Comparison of ENCODE assay signal across 9 cellular contexts in the genomic region with DNA sequence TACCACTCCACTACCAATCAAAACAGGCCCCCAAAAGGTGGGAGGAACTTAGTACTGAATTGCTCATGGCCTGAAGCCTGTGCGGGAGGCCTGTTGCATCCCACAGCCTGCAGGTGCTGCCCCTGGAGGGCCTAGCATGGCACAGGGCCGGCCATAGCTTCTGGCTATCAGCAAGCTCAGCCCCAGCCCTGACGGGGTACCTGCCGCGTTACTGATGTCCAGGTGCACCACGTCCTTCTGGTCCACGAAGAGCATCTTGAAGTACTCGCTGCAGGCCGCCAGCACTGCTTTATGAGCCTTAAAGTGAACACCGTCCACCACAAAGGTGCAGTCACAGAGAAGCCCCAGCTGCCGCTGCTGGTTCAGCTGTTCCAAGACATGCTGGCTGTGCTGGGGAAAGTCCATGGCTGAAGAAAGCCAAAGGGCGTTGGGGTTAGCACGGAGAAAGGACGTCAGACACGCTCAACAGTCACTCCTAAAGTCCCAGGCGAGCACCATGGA. TPM values are rescaled to one million over a fixed set of nuclear protein-coding genes. Genes with fewer than 3 reads are reported as not detected.
A peak's percentile ranks its signal among the peaks of the same experiment; 100 is the strongest.
DNase-seq lines count a peak whose midpoint lies in the region; ATAC-seq, FAIRE-seq and TF ChIP-seq lines count a peak whose summit lies in the region.
"Had no signal": no experiment of that assay in that cellular context is flagged by ENCODE, and none has a peak within 500 bp of the region (broad histone marks: within the 10 kb centered on the region; RNA-seq: fewer than 3 reads in every experiment).

No MANE protein-coding gene starts in this region.

- ATAC-seq in stimulated activated naive CD8-positive, alpha-beta T cell treated with anti-CD3 and anti-CD28 coated beads, Interleukin-15, amount 100 ng/mL, for 72 hours, result no peak

- H3K36me3 Mint-ChIP-seq in activated T-helper 2 cell treated with anti-CD3 and anti-CD28 coated beads, Interferon-gamma antibody, Interleukin-2, Interleukin-4, amounts not matched to agents 10 μg/mL and 5 μg/mL and 100 μg/mL, durations not matched to agents 14 hours and 24 hours and 36 hours (ENCODE audit: low read depth), result peaks cover 68% of the 10 kb centered on the region

- CTCF ChIA-PET in HEK293 (lab: Yijun Ruan, JAX), result interaction anchor here (3.1 kb wide), 1 partner anchor 156 kb away, joined by 19 read pairs; no protein-coding TSS in a partner anchor

- peaks cover 54% of the 10 kb centered on the region for H3K4me1 Mint-ChIP-seq in activated T-helper 2 cell treated with anti-CD3 and anti-CD28 coated beads, Interferon-gamma antibody, Interleukin-2, Interleukin-4, amounts not matched to agents 10 μg/mL and 5 μg/mL and 100 μg/mL, durations not matched to agents 14 hours and 24 hours and 36 hours (ENCODE audit: low read depth)
- H3K4me1 Mint-ChIP-seq in stimulated activated naive CD8-positive, alpha-beta T cell treated with anti-CD3 and anti-CD28 coated beads, Interleukin-15, amount 100 ng/mL, for 72 hours, result peaks cover 72% of the 10 kb centered on the region

- H3K79me2 ChIP-seq in keratinocyte (ENCODE audit: control insufficient read depth, insufficient read depth, low read length), result peaks cover 24% of the 10 kb centered on the region

- H3K27ac ChIP-seq in HEK293 (ENCODE audit: extremely low read depth, low read depth, low read length) (no peak overlapping the region), keratinocyte (ENCODE audit: control insufficient read depth, insufficient read depth, low read length) (peak overlapping the region; percentile 98)

- FAIRE-seq in keratinocyte (lab: Jason Lieb, UNC), result no peak

- H4K20me1 ChIP-seq in keratinocyte (ENCODE audit: control insufficient read depth, extremely low read depth, insufficient read depth, low read length), result no peaks in the 10 kb centered on the region

- peaks cover 0 to 75% of the 10 kb centered on the region in 2 experiments; a peak in 2 of 3 replicates for H3K36me3 ChIP-seq in HEK293 (ENCODE audit: control insufficient read depth in 2 of 2, insufficient read depth in 1 of 2, low read length in 2 of 2)
- H3K36me3 ChIP-seq in keratinocyte (ENCODE audit: control insufficient read depth in 2 of 2, extremely low read depth in 1 of 2, insufficient read depth in 2 of 2, low read length in 2 of 2), result peaks cover 27 to 36% of the 10 kb centered on the region in 2 experiments

- no peaks in the 10 kb centered on the region for H3K27me3 ChIP-seq in keratinocyte (ENCODE audit: control insufficient read depth, extremely low read depth, insufficient read depth, low read length)

- H3K4me3 Mint-ChIP-seq in activated T-helper 2 cell treated with anti-CD3 and anti-CD28 coated beads, Interferon-gamma antibody, Interleukin-2, Interleukin-4, amounts not matched to agents 10 μg/mL and 5 μg/mL and 100 μg/mL, durations not matched to agents 14 hours and 24 hours and 36 hours (ENCODE audit: low read depth), result peak overlapping the region; percentile 54
- H3K4me3 Mint-ChIP-seq in stimulated activated naive CD8-positive, alpha-beta T cell treated with anti-CD3 and anti-CD28 coated beads, Interleukin-15, amount 100 ng/mL, for 72 hours, result peak overlapping the region; percentile 74 to 82

- DNase-seq in activated T-helper 2 cell treated with anti-CD3 and anti-CD28 coated beads, Interferon-gamma antibody, Interleukin-2, Interleukin-4, amounts not matched to agents 10 μg/mL and 5 μg/mL and 100 μg/mL, durations not matched to agents 14 hours and 24 hours and 36 hours (ENCODE audit: low spot score), result no peak
- no peak for DNase-seq in keratinocyte (ENCODE audit: low read depth, low spot score)
- DNase-seq in stimulated activated naive CD8-positive, alpha-beta T cell treated with anti-CD3 and anti-CD28 coated beads, Interleukin-15, amount 100 ng/mL, for 72 hours, result no peak
- no peak for DNase-seq in AML-193 (lab: John Stamatoyannopoulos, UW)
- no peak for DNase-seq in Kasumi-1 (lab: John Stamatoyannopoulos, UW)
- no peak for DNase-seq in SHP77 (lab: John Stamatoyannopoulos, UW)
- DNase-seq: NCI-H748 treated with DMSO at 0.1 percent for 48 hours had no signal

- peak overlapping the region; percentile 96 for H3K9ac ChIP-seq in keratinocyte (ENCODE audit: control insufficient read depth, extremely low read depth, insufficient read depth, low read length)

- peaks cover 12% of the 10 kb centered on the region for H3K4me1 ChIP-seq in HEK293 (ENCODE audit: control insufficient read depth, insufficient read depth, low read length)
- peaks cover 54% of the 10 kb centered on the region for H3K4me1 ChIP-seq in keratinocyte (ENCODE audit: control insufficient read depth, extremely low read depth, insufficient read depth, low read length)

- intact Hi-C loops in activated T-helper 2 cell treated with anti-CD3 and anti-CD28 coated beads, Interferon-gamma antibody, Interleukin-2, Interleukin-4, amounts not matched to agents 10 μg/mL and 5 μg/mL and 100 μg/mL, durations not matched to agents 14 hours and 24 hours and 36 hours (cut with micrococcal nuclease), result no loop called here

- no peak for TF ChIP-seq CTCF in HEK293 (tag by site-specific recombination; IDR thresholded peaks at IDR 0.05)
- TF ChIP-seq CTCF in keratinocyte (optimal IDR thresholded peaks at IDR 0.05 in 1 of 3, IDR thresholded peaks at IDR 0.05 in 1 of 3, conservative IDR thresholded peaks at IDR 0.05 in 1 of 3; ENCODE audit: extremely low read depth in 1 of 3, insufficient read depth in 2 of 3, low read length in 3 of 3), result no peak

- H3K9me3 ChIP-seq in HEK293 (ENCODE audit: control insufficient read depth, insufficient read depth, low read depth, low read length) (no peaks in the 10 kb centered on the region), keratinocyte (ENCODE audit: control insufficient read depth, low read depth, low read length) (no peaks in the 10 kb centered on the region)

- H3K4me3 ChIP-seq in HEK293 (ENCODE audit: low read depth, low read length) (no peak overlapping the region), keratinocyte (ENCODE audit: control insufficient read depth in 2 of 3, extremely low read depth in 1 of 3, insufficient read depth in 2 of 3, low read depth in 1 of 3, low read length in 3 of 3) (no peak overlapping the region)

- no peaks in the 10 kb centered on the region for H3K27me3 Mint-ChIP-seq in activated T-helper 2 cell treated with anti-CD3 and anti-CD28 coated beads, Interferon-gamma antibody, Interleukin-2, Interleukin-4, amounts not matched to agents 10 μg/mL and 5 μg/mL and 100 μg/mL, durations not matched to agents 14 hours and 24 hours and 36 hours (ENCODE audit: low read depth)
- no peaks in the 10 kb centered on the region for H3K27me3 Mint-ChIP-seq in stimulated activated naive CD8-positive, alpha-beta T cell treated with anti-CD3 and anti-CD28 coated beads, Interleukin-15, amount 100 ng/mL, for 72 hours

- peaks cover 2% of the 10 kb centered on the region for H3K9me1 ChIP-seq in keratinocyte (ENCODE audit: control insufficient read depth, extremely low read depth, insufficient read depth, low read length)

- POLR2A ChIA-PET in HEK293 (lab: Yijun Ruan, JAX), result interaction anchor here (0.6 kb wide), 2 partner anchors 103 to 234 kb away, joined by 4 to 8 read pairs; no protein-coding TSS in a partner anchor

- H3K4me2 ChIP-seq in keratinocyte (ENCODE audit: control insufficient read depth, extremely low read depth, insufficient read depth, low read depth, low read length), result peak overlapping the region; percentile 81

- dilution Hi-C loops in keratinocyte (cut with MboI; ENCODE audit: extremely low pct_ligation_motif_present, low sequenced_read_pairs), result no loop called here

- no peaks in the 10 kb centered on the region for H3K9me3 Mint-ChIP-seq in activated T-helper 2 cell treated with anti-CD3 and anti-CD28 coated beads, Interferon-gamma antibody, Interleukin-2, Interleukin-4, amounts not matched to agents 10 μg/mL and 5 μg/mL and 100 μg/mL, durations not matched to agents 14 hours and 24 hours and 36 hours
- H3K9me3 Mint-ChIP-seq in stimulated activated naive CD8-positive, alpha-beta T cell treated with anti-CD3 and anti-CD28 coated beads, Interleukin-15, amount 100 ng/mL, for 72 hours, result no peaks in the 10 kb centered on the region

- H2AFZ ChIP-seq in keratinocyte (ENCODE audit: control insufficient read depth, low read length), result no peak overlapping the region

- peak overlapping the region; percentile 98 for H3K27ac Mint-ChIP-seq in activated T-helper 2 cell treated with anti-CD3 and anti-CD28 coated beads, Interferon-gamma antibody, Interleukin-2, Interleukin-4, amounts not matched to agents 10 μg/mL and 5 μg/mL and 100 μg/mL, durations not matched to agents 14 hours and 24 hours and 36 hours
- peak overlapping the region; percentile 77 to 94 for H3K27ac Mint-ChIP-seq in stimulated activated naive CD8-positive, alpha-beta T cell treated with anti-CD3 and anti-CD28 coated beads, Interleukin-15, amount 100 ng/mL, for 72 hours

TF ChIP-seq in HEK293, 187 proteins besides CTCF, POLR2A, EP300 and RAD21 (continues in another document):
- TF ChIP-seq WT1 (tag by site-specific recombination; IDR thresholded peaks at IDR 0.05) (no peak), ZFHX2 (tag by site-specific recombination; conservative IDR thresholded peaks at IDR 0.05) (peak; percentile 35; the same call in 1 of the 2 replicates), ZNF48 (tag by site-specific recombination; IDR thresholded peaks at IDR 0.05) (no peak)

RNA-seq across cellular contexts. Expression of a gene that starts 27.8 kb away (rescaled TPM):
- total RNA-seq in activated T-helper 2 cell treated with anti-CD3 and anti-CD28 coated beads, Interferon-gamma antibody, Interleukin-2, Interleukin-4, amounts not matched to agents 10 μg/mL and 5 μg/mL and 100 μg/mL, durations not matched to agents 14 hours and 24 hours and 36 hours, result 65.7 and 67.8 TPM in 2 replicates
- polyA plus RNA-seq in keratinocyte, result 18.4 to 46.0 TPM (median 19.7 TPM) in 3 replicates
- polyA plus RNA-seq in keratinocyte (2011; ENCODE audit: low read depth), result 19.9 TPM
- polyA plus RNA-seq in keratinocyte (2011; cell fraction: cytosol; rRNA removed), result 14.4 and 22.8 TPM in 2 replicates
- polyA plus RNA-seq in keratinocyte (2011; cell fraction: nucleus; rRNA removed), result 54.4 and 73.4 TPM in 2 replicates
- polyA plus RNA-seq in keratinocyte (2012; ENCODE audit: low replicate concordance), result 17.7 and 30.4 TPM in 2 replicates
- polyA minus RNA-seq in keratinocyte, result 30.1 to 46.5 TPM (median 44.2 TPM) in 3 replicates
- 45.1 TPM for polyA minus RNA-seq in keratinocyte (2011; cell fraction: cytosol; rRNA and poly(A)+ RNA removed)
- 27.1 and 27.3 TPM in 2 replicates for polyA minus RNA-seq in keratinocyte (2011; cell fraction: nucleus; rRNA and poly(A)+ RNA removed)

RNA-seq across cellular contexts. Expression of a gene that starts 55.9 kb away (rescaled TPM):
- total RNA-seq in activated T-helper 2 cell treated with anti-CD3 and anti-CD28 coated beads, Interferon-gamma antibody, Interleukin-2, Interleukin-4, amounts not matched to agents 10 μg/mL and 5 μg/mL and 100 μg/mL, durations not matched to agents 14 hours and 24 hours and 36 hours, result not detected in 2 replicates
- polyA plus RNA-seq in keratinocyte, result not detected in 3 replicates
- polyA plus RNA-seq in keratinocyte (2011; ENCODE audit: low read depth), result not detected
- polyA plus RNA-seq in keratinocyte (2011; cell fraction: cytosol; rRNA removed), result not detected in 2 replicates
- polyA plus RNA-seq in keratinocyte (2011; cell fraction: nucleus; rRNA removed), result not detected in 2 replicates
- not detected in 2 replicates for polyA plus RNA-seq in keratinocyte (2012; ENCODE audit: low replicate concordance)
- 0.06 to 0.13 TPM in 2 of 3 replicates, not detected in the other for polyA minus RNA-seq in keratinocyte
- polyA minus RNA-seq in keratinocyte (2011; cell fraction: cytosol; rRNA and poly(A)+ RNA removed), result not detected
- polyA minus RNA-seq in keratinocyte (2011; cell fraction: nucleus; rRNA and poly(A)+ RNA removed), result not detected in 2 replicates
- polyA plus RNA-seq: neural cell had no signal
